8 cellular contexts compared by ENCODE assay signal in the genomic region with DNA sequence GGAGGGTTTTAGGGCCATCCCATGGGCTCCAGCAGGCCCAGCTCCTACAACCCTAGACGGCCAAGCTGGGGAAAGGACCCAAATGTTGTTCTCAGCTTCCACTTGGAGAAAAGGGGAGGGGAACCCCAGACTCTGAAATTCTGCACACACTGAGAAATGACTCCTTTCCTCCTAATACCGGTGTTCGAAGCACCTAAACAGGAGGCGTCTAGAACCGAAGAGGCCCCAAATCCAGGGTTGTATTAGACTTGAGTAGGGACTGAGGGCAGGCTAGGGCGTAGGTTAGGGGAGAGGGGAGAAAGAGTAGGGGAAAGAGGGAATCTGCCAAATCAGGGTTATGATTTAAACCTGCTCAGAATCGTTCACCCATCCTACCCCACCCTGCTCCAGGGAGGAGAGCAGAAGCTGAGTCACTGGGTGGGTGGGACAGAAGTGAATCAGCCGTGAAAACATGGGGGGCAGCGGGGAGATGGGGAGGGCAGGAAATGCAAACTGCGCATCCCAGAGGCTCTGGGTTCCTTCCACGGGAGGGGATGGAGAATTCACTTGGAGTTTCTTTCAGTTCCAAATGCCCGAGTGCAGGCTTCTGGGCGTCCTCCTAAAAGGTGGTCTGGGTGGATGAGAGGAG.
DNase-seq lines count a peak whose midpoint lies in the region.

No MANE protein-coding gene starts in this region.

- peaks cover 28% of the 10 kb centered on the region for H3K4me1 Mint-ChIP-seq in T-helper 1 cell treated with Interleukin-12 subunit alpha and Interleukin-12 subunit beta and Interleukin-4 antibody, amounts not matched to agents 30 μg/mL and 1 μg/mL, for 36 hours (ENCODE audit: low read depth)

- no peaks in the 10 kb centered on the region for H3K9me3 Mint-ChIP-seq in T-helper 1 cell treated with Interleukin-12 subunit alpha and Interleukin-12 subunit beta and Interleukin-4 antibody, amounts not matched to agents 30 μg/mL and 1 μg/mL, for 36 hours

- H3K27ac Mint-ChIP-seq in T-helper 1 cell treated with Interleukin-12 subunit alpha and Interleukin-12 subunit beta and Interleukin-4 antibody, amounts not matched to agents 30 μg/mL and 1 μg/mL, for 36 hours: peak overlapping the region; percentile 31

- H3K27me3 Mint-ChIP-seq in T-helper 1 cell treated with Interleukin-12 subunit alpha and Interleukin-12 subunit beta and Interleukin-4 antibody, amounts not matched to agents 30 μg/mL and 1 μg/mL, for 36 hours (ENCODE audit: low read depth): peaks cover 48% of the 10 kb centered on the region

- H3K4me3 Mint-ChIP-seq in T-helper 1 cell treated with Interleukin-12 subunit alpha and Interleukin-12 subunit beta and Interleukin-4 antibody, amounts not matched to agents 30 μg/mL and 1 μg/mL, for 36 hours: peak overlapping the region; percentile 71

- peaks cover 3% of the 10 kb centered on the region for H3K36me3 Mint-ChIP-seq in T-helper 1 cell treated with Interleukin-12 subunit alpha and Interleukin-12 subunit beta and Interleukin-4 antibody, amounts not matched to agents 30 μg/mL and 1 μg/mL, for 36 hours (ENCODE audit: low read depth)

- DNase-seq in T-helper 1 cell: no peak
- DNase-seq in activated CD8-positive, alpha-beta memory T cell treated with anti-CD3 and anti-CD28 coated beads, Interleukin-2, amount 50 U/mL, for 48 hours: peak; percentile 72
- DNase-seq in fibroblast of peridontal ligament (ENCODE audit: extremely low read depth): peak; percentile 74
- DNase-seq in non-pigmented ciliary epithelial cell (ENCODE audit: low read depth): peak; percentile 60
- no peak for DNase-seq in DMS 273 treated with DMSO at 0.1 percent for 48 hours (lab: John Stamatoyannopoulos, UW)
- no peak for DNase-seq in NCI-H345 (lab: John Stamatoyannopoulos, UW)
- no peak for DNase-seq in T-helper 9 cell

Comparison
In these comparisons a context has a peak if more than half of its experiments do, and no peak if none do; other contexts are left out.
1. DNase-seq: peak in activated CD8-positive, alpha-beta memory T cell treated with anti-CD3 and anti-CD28 coated beads, Interleukin-2, amount 50 U/mL, for 48 hours (single experiment), fibroblast of peridontal ligament (single experiment) and non-pigmented ciliary epithelial cell (single experiment); none in T-helper 1 cell (0 of 5), DMS 273 treated with DMSO at 0.1 percent for 48 hours (single experiment), NCI-H345 (single experiment) and T-helper 9 cell (single experiment).